12 cellular contexts compared by ENCODE assay signal in genomic region chr10:56142092-56142728, GRCh38.
DNase-seq lines count a peak whose midpoint lies in the region; ATAC-seq and TF ChIP-seq lines count a peak whose summit lies in the region.
"Had no signal": no experiment of that assay in that cellular context is flagged by ENCODE, and none has a peak within 500 bp of the region (broad histone marks: within the 10 kb centered on the region; RNA-seq: fewer than 3 reads in every experiment).

No MANE protein-coding gene starts in this region.

- DNase-seq in GM12864 (ENCODE audit: low read depth): peak; percentile 4
- DNase-seq in NCI-H510A treated with DMSO at 0.1 percent for 48 hours (lab: John Stamatoyannopoulos, UW): no peak
- DNase-seq in smooth muscle cell (lab: John Stamatoyannopoulos, UW; ENCODE audit: unreplicated experiment): no peak
- DNase-seq in mesenteric fat pad (ENCODE audit: low spot score): no peak
- DNase-seq: activated CD4-positive, CD25-positive, alpha-beta regulatory T cell; activated T-cell treated with anti-CD3 and anti-CD28 coated beads, Interleukin-2, amount 50 U/mL, for 24 hours; NCI-H510A; trophoblast cell had no signal

- no peaks in the 10 kb centered on the region for H3K79me2 ChIP-seq in smooth muscle cell (ENCODE audit: low read depth)

- no peak overlapping the region for H3K4me2 ChIP-seq in smooth muscle cell

- H3F3A ChIP-seq in smooth muscle cell (ENCODE audit: low read depth): no peaks in the 10 kb centered on the region

- ATAC-seq in GM19452 (IDR thresholded peaks at IDR 0.05; ENCODE audit: unreplicated experiment): peak; percentile 67
- peak; percentile 87 for ATAC-seq in HG02840 (IDR thresholded peaks at IDR 0.05; ENCODE audit: low FRiP score, unreplicated experiment)
- peak; percentile 73 for ATAC-seq in HG03457 (IDR thresholded peaks at IDR 0.05; ENCODE audit: unreplicated experiment)
- no peak for ATAC-seq in esophagus mucosa

- H3K27me3 ChIP-seq in smooth muscle cell (ENCODE audit: low read depth): no peaks in the 10 kb centered on the region

- H3K27ac ChIP-seq in smooth muscle cell (ENCODE audit: low read depth): no peak overlapping the region

- no peaks in the 10 kb centered on the region for H3K36me3 ChIP-seq in smooth muscle cell (ENCODE audit: low read depth)

- no peaks in the 10 kb centered on the region for H3K9me3 ChIP-seq in smooth muscle cell (replicated peaks; ENCODE audit: low read depth)

- H4K20me1 ChIP-seq in smooth muscle cell (ENCODE audit: low read depth): no peaks in the 10 kb centered on the region

- no peak overlapping the region for H2AFZ ChIP-seq in smooth muscle cell (ENCODE audit: low read depth)

- no peak for TF ChIP-seq CTCF in GM12864 (IDR thresholded peaks at IDR 0.05; ENCODE audit: low read depth, low read length, missing control alignments)
- no peak for TF ChIP-seq CTCF in smooth muscle cell (IDR thresholded peaks at IDR 0.05; ENCODE audit: borderline replicate concordance, insufficient read depth, poor library complexity, severe bottlenecking)

- H3K4me3 ChIP-seq in GM12864 (ENCODE audit: low read depth, low read length) (no peak overlapping the region), smooth muscle cell (no peak overlapping the region)

- no peak overlapping the region for H3K9ac ChIP-seq in smooth muscle cell (ENCODE audit: low read depth)

- H3K4me1 ChIP-seq in smooth muscle cell (ENCODE audit: low read depth): no peaks in the 10 kb centered on the region

- 89% methylated on average over 1 of the region's 1 CpG for WGBS in smooth muscle cell (ENCODE audit: low lambda C conversion rate)
